ENCODE assay signal across 13 cellular contexts in the genomic region with DNA sequence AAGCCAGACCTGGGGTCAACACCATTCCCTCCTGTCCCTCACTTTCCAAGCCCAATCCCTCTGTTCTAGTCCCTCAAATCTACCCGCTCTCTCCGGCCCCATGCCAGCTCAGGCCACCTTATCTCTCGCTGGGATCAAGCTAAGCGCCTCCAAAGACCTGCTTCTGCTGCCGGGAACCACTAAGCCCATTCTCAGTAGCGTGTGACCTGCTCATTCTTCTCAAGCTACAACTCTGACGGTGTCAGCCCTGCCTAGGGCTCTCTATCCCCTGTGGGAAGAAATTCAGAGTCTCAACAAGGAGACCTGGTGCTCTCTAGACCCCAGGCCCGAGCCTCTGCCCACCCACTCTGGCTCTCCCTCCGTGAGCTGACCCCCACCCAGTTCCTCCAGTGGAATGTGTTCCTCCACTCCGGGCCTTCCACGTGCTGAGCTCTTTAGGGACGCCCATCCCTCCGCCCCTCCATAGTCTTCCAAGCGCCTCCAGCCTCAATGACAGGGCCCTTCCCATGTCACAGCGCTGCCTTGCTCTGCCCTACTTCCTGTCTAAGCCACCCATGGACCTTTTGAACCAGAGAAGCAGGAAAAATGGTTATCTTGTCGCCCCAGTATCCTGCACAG.
"Had no signal": no experiment of that assay in that cellular context is flagged by ENCODE, and none has a peak within 500 bp of the region (broad histone marks: within the 10 kb centered on the region; RNA-seq: fewer than 3 reads in every experiment).

No MANE protein-coding gene starts in this region.

- DNase-seq: activated CD4-positive, alpha-beta memory T cell treated with anti-CD3 and anti-CD28 coated beads for 36 hours; activated CD8-positive, alpha-beta memory T cell treated with anti-CD3 and anti-CD28 coated beads, Interleukin-2, amount 50 U/mL, for 48 hours; activated naive CD4-positive, alpha-beta T cell treated with Interleukin-2 at 50 U/mL for 16 hours; body of pancreas; dermis blood vessel endothelial cell; endodermal cell; foreskin fibroblast; T-cell; T1000 had no signal

- H3K27ac ChIP-seq: adrenal gland, body of pancreas, skin epidermis, tibial artery had no signal

- H3K9me3 ChIP-seq: adrenal gland, body of pancreas, tibial artery had no signal

- H3K4me1 ChIP-seq: adrenal gland, body of pancreas, tibial artery had no signal

- H3K27me3 ChIP-seq: adrenal gland, body of pancreas, tibial artery had no signal

- H3K9me3 Mint-ChIP-seq: activated CD4-positive, alpha-beta memory T cell treated with anti-CD3 and anti-CD28 coated beads for 36 hours; endodermal cell; memory B cell; T-cell had no signal

- H3K4me3 Mint-ChIP-seq: activated CD4-positive, alpha-beta memory T cell treated with anti-CD3 and anti-CD28 coated beads for 36 hours; endodermal cell; memory B cell; T-cell had no signal

- H3K36me3 Mint-ChIP-seq: activated CD4-positive, alpha-beta memory T cell treated with anti-CD3 and anti-CD28 coated beads for 36 hours; memory B cell had no signal

- H3K27ac Mint-ChIP-seq: activated CD4-positive, alpha-beta memory T cell treated with anti-CD3 and anti-CD28 coated beads for 36 hours; endodermal cell; memory B cell; T-cell had no signal

- H3K4me3 ChIP-seq: adrenal gland, body of pancreas, skin epidermis, tibial artery had no signal
